In the genomic region with DNA sequence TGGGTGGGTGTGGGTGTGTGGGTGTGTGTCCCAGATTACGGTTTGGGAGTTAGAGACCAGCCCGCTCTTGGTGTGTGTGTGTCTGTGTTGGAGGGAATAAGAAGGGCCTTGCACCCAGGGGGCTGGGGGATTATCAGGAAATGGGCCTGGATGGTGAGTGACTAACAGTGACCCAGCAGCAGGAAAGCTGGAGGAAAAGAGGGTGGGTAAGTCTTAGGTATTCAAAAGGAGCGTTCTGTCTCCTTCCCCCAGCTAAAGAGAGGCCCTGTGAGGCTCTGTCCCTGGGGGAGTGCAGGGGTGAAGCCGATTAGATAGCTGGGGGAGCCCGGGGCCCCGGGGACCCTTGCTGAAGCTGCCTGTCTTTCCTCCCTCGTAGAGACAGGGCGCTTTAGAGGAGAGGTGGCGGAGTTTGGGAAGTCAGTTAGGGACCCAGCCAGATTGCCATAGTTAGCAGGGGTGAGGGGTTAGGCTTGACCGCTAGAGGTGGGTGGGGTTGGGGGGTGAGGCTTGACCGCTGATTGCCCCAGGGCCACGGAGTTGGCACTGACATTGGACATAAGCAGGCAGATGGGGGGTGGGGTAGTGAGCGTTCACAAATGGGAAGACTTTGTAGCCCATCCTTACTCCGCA, we compare ENCODE assay signal across 10 cellular contexts. TPM values are rescaled to one million over a fixed set of nuclear protein-coding genes. Genes with fewer than 3 reads are reported as not detected.
DNase-seq lines count a peak whose midpoint lies in the region; ATAC-seq and TF ChIP-seq lines count a peak whose summit lies in the region.
"Had no signal": no experiment of that assay in that cellular context is flagged by ENCODE, and none has a peak within 500 bp of the region (broad histone marks: within the 10 kb centered on the region; RNA-seq: fewer than 3 reads in every experiment).

No MANE protein-coding gene starts in this region.

- peaks cover 16% of the 10 kb centered on the region for H3F3A ChIP-seq in neural progenitor cell (ENCODE audit: low read depth)

- H3K4me3 Mint-ChIP-seq in neural progenitor cell = peak overlapping the region; percentile 94

- peaks cover 24% of the 10 kb centered on the region for H3K4me1 ChIP-seq in BLaER1
- peaks cover 26% of the 10 kb centered on the region for H3K4me1 ChIP-seq in neural progenitor cell

- H3K4me2 ChIP-seq in BLaER1 = peak overlapping the region; percentile 98
- peak overlapping the region; percentile 30 for H3K4me2 ChIP-seq in neural progenitor cell

- H3K27ac Mint-ChIP-seq in neural progenitor cell = peak overlapping the region; percentile 90

- H3K27me3 Mint-ChIP-seq in neural progenitor cell (ENCODE audit: insufficient read depth, low read depth) = peaks cover 14% of the 10 kb centered on the region

- peaks cover 8% of the 10 kb centered on the region for H3K36me3 Mint-ChIP-seq in neural progenitor cell

- TF ChIP-seq CTCF in epithelial cell of esophagus (IDR thresholded peaks at IDR 0.05; ENCODE audit: insufficient read depth, low read depth, low read length, missing control alignments) = no peak
- TF ChIP-seq CTCF in neural progenitor cell (IDR thresholded peaks at IDR 0.05) = no peak

- peaks cover 69% of the 10 kb centered on the region for H3K4me1 Mint-ChIP-seq in neural progenitor cell

- H4K20me1 ChIP-seq in BLaER1 (peaks cover 25% of the 10 kb centered on the region), neural progenitor cell (ENCODE audit: low read depth) (peaks cover 21% of the 10 kb centered on the region)

- no peak for ATAC-seq in HG03571 (IDR thresholded peaks at IDR 0.05; ENCODE audit: unreplicated experiment)
- ATAC-seq: esophagus mucosa had no signal

- no peaks in the 10 kb centered on the region for H3K79me2 ChIP-seq in neural progenitor cell (ENCODE audit: low read depth)

- H3K27me3 ChIP-seq in BLaER1 = no peaks in the 10 kb centered on the region
- H3K27me3 ChIP-seq in neural progenitor cell = peaks cover 100% of the 10 kb centered on the region

- H3K36me3 ChIP-seq in BLaER1 (peaks cover 26% of the 10 kb centered on the region), SK-N-MC (ENCODE audit: insufficient read depth, low read length) (peaks cover 7% of the 10 kb centered on the region; the same call in 1 of the 2 replicates), neural progenitor cell (no peaks in the 10 kb centered on the region)

- H3K4me3 ChIP-seq in BLaER1 (peak overlapping the region; percentile 91), SK-N-MC (peak overlapping the region; percentile 77), epithelial cell of esophagus (ENCODE audit: low read length) (peak overlapping the region; percentile 21), neural progenitor cell (no peak overlapping the region)

- DNase-seq in SK-N-MC (ENCODE audit: low read depth, low spot score) (no peak), epithelial cell of esophagus (ENCODE audit: low read depth) (peak; percentile 47), neural progenitor cell (ENCODE audit: low spot score) (no peak), SIG-M5 treated with dmso at 0.1 percent for 504 hours (lab: John Stamatoyannopoulos, UW; ENCODE audit: unreplicated experiment) (no peak), germinal center (ENCODE audit: low spot score) (no peak), GM19238 (ENCODE audit: insufficient read length, low spot score) (no peak)
- DNase-seq: NCI-H1694 treated with DMSO at 0.1 percent for 48 hours had no signal

- H3K27ac ChIP-seq in BLaER1 (0 out of 2 replicates have a peak overlapping the region, but pooled peaks have one; percentile 18), SK-N-MC (no peak overlapping the region), neural progenitor cell (no peak overlapping the region)

- H2AFZ ChIP-seq in neural progenitor cell (replicated peaks) = no peak overlapping the region

- no peaks in the 10 kb centered on the region for H3K9me3 Mint-ChIP-seq in neural progenitor cell

- no peaks in the 10 kb centered on the region for H3K9me3 ChIP-seq in BLaER1
- H3K9me3 ChIP-seq in SK-N-MC (ENCODE audit: low read depth, low read length) = no peaks in the 10 kb centered on the region
- no peaks in the 10 kb centered on the region for H3K9me3 ChIP-seq in neural progenitor cell (ENCODE audit: low read depth)

- H3K9ac ChIP-seq in BLaER1 = peak overlapping the region; percentile 91; the same call in 1 of the 2 replicates
- H3K9ac ChIP-seq in SK-N-MC (ENCODE audit: insufficient read length) = no peak overlapping the region
- no peak overlapping the region for H3K9ac ChIP-seq in neural progenitor cell

RNA-seq across cellular contexts. Expression of a gene that starts 1.5 kb away (rescaled TPM):
- 0.46 and 0.47 TPM in 2 replicates for total RNA-seq in neural progenitor cell (ENCODE audit: low replicate concordance)

RNA-seq across cellular contexts. Expression of a gene that starts 27.6 kb away (rescaled TPM):
- 1.4 TPM in 1 of 2 replicates, not detected in the other for total RNA-seq in neural progenitor cell (ENCODE audit: low replicate concordance)
